8 cellular contexts compared by ENCODE assay signal in the genomic region with DNA sequence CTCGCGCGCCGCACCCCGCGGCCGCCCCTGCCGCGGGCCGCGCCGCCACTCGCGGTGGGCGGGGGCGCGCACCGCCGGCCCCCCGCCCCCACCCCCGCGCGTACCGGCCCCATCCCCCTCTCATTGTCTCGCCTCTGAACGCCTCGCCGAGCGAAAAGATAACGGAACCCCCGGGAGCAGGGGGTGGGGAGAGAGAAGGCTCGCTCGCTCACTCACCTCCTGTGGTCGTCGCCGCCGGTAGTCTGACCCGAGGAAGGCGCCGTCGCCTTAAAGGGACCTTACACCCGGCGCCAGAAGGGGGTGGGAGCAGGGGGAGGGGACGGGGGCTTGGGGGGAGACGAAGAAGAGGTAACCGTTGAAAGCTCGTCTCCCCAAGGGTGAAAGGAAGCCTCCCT.
DNase-seq lines count a peak whose midpoint lies in the region; ATAC-seq, FAIRE-seq and TF ChIP-seq lines count a peak whose summit lies in the region.

No MANE protein-coding gene starts in this region.

- no peak for ATAC-seq in HG03025 (IDR thresholded peaks at IDR 0.05; ENCODE audit: low FRiP score, unreplicated experiment)

- no peak for TF ChIP-seq CTCF in WI38 (IDR thresholded peaks at IDR 0.05; ENCODE audit: low read depth, low read length)
- no peak for TF ChIP-seq CTCF in cardiac fibroblast (IDR thresholded peaks at IDR 0.05; ENCODE audit: low read depth, low read length)

- H3K4me3 ChIP-seq in WI38 (ENCODE audit: low read depth, low read length) = peak overlapping the region; percentile 60
- peak overlapping the region; percentile 56 to 68 for H3K4me3 ChIP-seq in cardiac fibroblast (replicated peaks in 1 of 2; ENCODE audit: low read depth in 2 of 2, low read length in 2 of 2)

- TF ChIP-seq POLR2A in H54 (IDR thresholded peaks at IDR 0.05; ENCODE audit: low read depth, low read length) = peak; percentile 70

- no peak for FAIRE-seq in H54 (lab: Jason Lieb, UNC)

- DNase-seq in DMS79 treated with DMSO at 0.1 percent for 48 hours (lab: John Stamatoyannopoulos, UW) = peak; percentile 33
- DNase-seq in H54 (ENCODE audit: insufficient read length, low spot score) = peak; percentile 85
- DNase-seq in NCI-H1092 treated with DMSO at 0.1 percent for 48 hours (lab: John Stamatoyannopoulos, UW) = peak; percentile 72
- peak; percentile 70 to 82 for DNase-seq in cardiac fibroblast (ENCODE audit: low read depth in 2 of 2)
- DNase-seq in kidney glomerular epithelial cell (lab: John Stamatoyannopoulos, UW) = peak; percentile 35
- peak; percentile 22 to 32 for DNase-seq in stimulated activated CD4-positive, alpha-beta T cell treated with anti-CD3 and anti-CD28 coated beads, Interleukin-15, amount 100 ng/mL, for 48 hours (ENCODE audit: low read depth in 2 of 2)

Comparison
In these comparisons a context has a peak if more than half of its experiments do, and no peak if none do; other contexts are left out.
1. DNase-seq: peak in every context shown above with its lines; median percentile 85 in H54; 76 in cardiac fibroblast; 72 in NCI-H1092 treated with DMSO at 0.1 percent for 48 hours; 35 in kidney glomerular epithelial cell; 33 in DMS79 treated with DMSO at 0.1 percent for 48 hours; 27 in stimulated activated CD4-positive, alpha-beta T cell treated with anti-CD3 and anti-CD28 coated beads, Interleukin-15, amount 100 ng/mL, for 48 hours.